1 cellular context compared by ENCODE assay signal in genomic region chr3:129428382-129429079, GRCh38.
TF ChIP-seq lines count a peak whose summit lies in the region.

Gene EFCAB12, minus strand, starts transcription at chr3:129428636. Its CDS starts 148 bp downstream, at chr3:129428488.

TF ChIP-seq in HepG2, 621 proteins besides CTCF, POLR2A, EP300 and RAD21 (continued from another document and continues in another):
- TF ChIP-seq WIZ (CRISPR knock-in tag; IDR thresholded peaks at IDR 0.05) (no peak), GATAD2A (CRISPR knock-in tag; IDR thresholded peaks at IDR 0.05) (no peak), TARDBP (CRISPR knock-in tag; IDR thresholded peaks at IDR 0.05) (0 out of 2 replicates have a peak, but pooled peaks have one; percentile 23), CREB1 (IDR thresholded peaks at IDR 0.05) (no peak), CREB1 (CRISPR knock-in tag; IDR thresholded peaks at IDR 0.05) (no peak), NFE2 (CRISPR knock-in tag; IDR thresholded peaks at IDR 0.05) (no peak), TEAD2 (CRISPR knock-in tag; IDR thresholded peaks at IDR 0.05) (peak; percentile 42; the same call in 1 of the 2 replicates), POLR2AphosphoS5 (IDR thresholded peaks at IDR 0.05; ENCODE audit: low read depth, low read length) (peak; percentile 66), SUZ12 (IDR thresholded peaks at IDR 0.05; ENCODE audit: low read depth, low read length) (no peak), MIER3 (CRISPR knock-in tag; IDR thresholded peaks at IDR 0.05; ENCODE audit: borderline replicate concordance) (no peak), EED (CRISPR knock-in tag; IDR thresholded peaks at IDR 0.05) (peak; percentile 84; the same call in 1 of the 2 replicates), DPF2 (CRISPR knock-in tag; IDR thresholded peaks at IDR 0.05; ENCODE audit: borderline replicate concordance, low read depth) (no peak), SIN3B (IDR thresholded peaks at IDR 0.05; ENCODE audit: low read length) (no peak), AKAP8 (CRISPR knock-in tag; IDR thresholded peaks at IDR 0.05) (no peak), LCORL (IDR thresholded peaks at IDR 0.05) (no peak), LCORL (CRISPR knock-in tag; IDR thresholded peaks at IDR 0.05) (peak; percentile 57), PHF21A (CRISPR knock-in tag; IDR thresholded peaks at IDR 0.05) (no peak), ZNF468 (CRISPR knock-in tag; IDR thresholded peaks at IDR 0.05) (no peak), ATF2 (CRISPR knock-in tag; IDR thresholded peaks at IDR 0.05) (no peak), AGO2 (optimal IDR thresholded peaks at IDR 0.05; ENCODE audit: low read depth, low read length) (no peak), RAD51 (IDR thresholded peaks at IDR 0.05; ENCODE audit: borderline replicate concordance) (peak; percentile 83), ZNF460 (CRISPR knock-in tag; IDR thresholded peaks at IDR 0.05; ENCODE audit: borderline replicate concordance) (no peak), ZNF839 (CRISPR knock-in tag; IDR thresholded peaks at IDR 0.05; ENCODE audit: borderline replicate concordance) (no peak), MBNL3 (CRISPR knock-in tag; conservative IDR thresholded peaks at IDR 0.05) (no peak), NFKB2 (CRISPR knock-in tag; IDR thresholded peaks at IDR 0.05; ENCODE audit: borderline replicate concordance) (no peak), ZNF501 (CRISPR knock-in tag; IDR thresholded peaks at IDR 0.05) (no peak), ZNF646 (CRISPR knock-in tag; IDR thresholded peaks at IDR 0.05) (no peak), SMARCC2 (IDR thresholded peaks at IDR 0.05) (no peak), IRX3 (CRISPR knock-in tag; IDR thresholded peaks at IDR 0.05; ENCODE audit: borderline replicate concordance, low read depth) (no peak), RORA (CRISPR knock-in tag; IDR thresholded peaks at IDR 0.05) (no peak), MATR3 (CRISPR knock-in tag; IDR thresholded peaks at IDR 0.05) (no peak), FOXC1 (CRISPR knock-in tag; IDR thresholded peaks at IDR 0.05; ENCODE audit: borderline replicate concordance) (no peak), ZFAT (CRISPR knock-in tag; conservative IDR thresholded peaks at IDR 0.05) (no peak), GLMP (CRISPR knock-in tag; IDR thresholded peaks at IDR 0.05; ENCODE audit: borderline replicate concordance) (no peak), MEIS2 (CRISPR knock-in tag; IDR thresholded peaks at IDR 0.05) (peak; percentile 57; the same call in 1 of the 2 replicates), ZNF7 (CRISPR knock-in tag; IDR thresholded peaks at IDR 0.05) (no peak), ZNF280D (CRISPR knock-in tag; IDR thresholded peaks at IDR 0.05) (0 out of 2 replicates have a peak, but pooled peaks have one; percentile 57), ATM (IDR thresholded peaks at IDR 0.05; ENCODE audit: borderline replicate concordance) (no peak), ZHX2 (IDR thresholded peaks at IDR 0.05; ENCODE audit: low read depth) (no peak), ZHX2 (CRISPR knock-in tag; IDR thresholded peaks at IDR 0.05; ENCODE audit: borderline replicate concordance) (peak; percentile 58; the same call in 1 of the 2 replicates), ZNF687 (CRISPR knock-in tag; IDR thresholded peaks at IDR 0.05) (peak; percentile 73), TBX2 (CRISPR knock-in tag; IDR thresholded peaks at IDR 0.05; ENCODE audit: borderline replicate concordance) (peak; percentile 65; the same call in 1 of the 2 replicates), CBFB (CRISPR knock-in tag; IDR thresholded peaks at IDR 0.05) (no peak)
